ENCODE assay signal across 7 cellular contexts in genomic region chr3:139111392-139112229, GRCh38.
DNase-seq lines count a peak whose midpoint lies in the region; ATAC-seq, FAIRE-seq and TF ChIP-seq lines count a peak whose summit lies in the region.

No MANE protein-coding gene starts in this region.

- H3K4me1 Mint-ChIP-seq in naive thymus-derived CD8-positive, alpha-beta T cell = peaks cover 0 to 10% (median 7%) of the 10 kb centered on the region in 4 donors

- ATAC-seq in HG03342 (IDR thresholded peaks at IDR 0.05; ENCODE audit: unreplicated experiment) = peak; percentile 58
- ATAC-seq in naive thymus-derived CD8-positive, alpha-beta T cell = peak; percentile 59 to 70

- no peak overlapping the region for H3K27ac ChIP-seq in substantia nigra (ENCODE audit: low read depth, low read length, poor library complexity, severe bottlenecking)

- peaks cover 12% of the 10 kb centered on the region for H3K27me3 ChIP-seq in NT2/D1 (ENCODE audit: insufficient read depth, insufficient read length)

- H3K27ac Mint-ChIP-seq in naive thymus-derived CD8-positive, alpha-beta T cell = no peak overlapping the region

- H3K9me3 ChIP-seq in NT2/D1 (ENCODE audit: insufficient read depth, low read length) = no peaks in the 10 kb centered on the region

- no peak overlapping the region for H3K4me3 Mint-ChIP-seq in naive thymus-derived CD8-positive, alpha-beta T cell

- no peaks in the 10 kb centered on the region for H3K36me3 ChIP-seq in NT2/D1 (ENCODE audit: insufficient read depth, insufficient read length, low read length)

- FAIRE-seq in GM12892 (lab: Jason Lieb, UNC) = peak; percentile 84

- POLR2A ChIA-PET in naive thymus-derived CD8-positive, alpha-beta T cell (lab: Charles Lee) = no interaction called here

- H3K4me3 ChIP-seq in NT2/D1 (ENCODE audit: insufficient read length, low read depth) = no peak overlapping the region

- no peaks in the 10 kb centered on the region for H3K9me3 Mint-ChIP-seq in naive thymus-derived CD8-positive, alpha-beta T cell

- no peak for TF ChIP-seq POLR2A in GM12892 (IDR thresholded peaks at IDR 0.05; ENCODE audit: low read depth, low read length)

- no peak overlapping the region for H3K9ac ChIP-seq in NT2/D1 (ENCODE audit: insufficient read length, low read depth)

- H3K4me1 ChIP-seq in NT2/D1 (ENCODE audit: insufficient read depth, insufficient read length) = peaks cover 2% of the 10 kb centered on the region

- no peaks in the 10 kb centered on the region for H3K36me3 Mint-ChIP-seq in naive thymus-derived CD8-positive, alpha-beta T cell

- DNase-seq in GM12892 (ENCODE audit: insufficient read length) (peak; percentile 45), NT2/D1 (ENCODE audit: low read depth, low spot score) (peak; percentile 33), fibroblast of gingiva (ENCODE audit: low read depth) (peak; percentile 42), substantia nigra (lab: John Stamatoyannopoulos, UW) (peak in 42 of 49 donors; percentile 7 to 77 (median 49))
- DNase-seq in activated T-cell treated with anti-CD3 and anti-CD28 coated beads, Interleukin-2, amount 50 U/mL, for 1 hour = peak; percentile 41
- peak in 9 of 10 donors; percentile 20 to 69 (median 40) for DNase-seq in naive thymus-derived CD8-positive, alpha-beta T cell

- H3K27me3 Mint-ChIP-seq in naive thymus-derived CD8-positive, alpha-beta T cell = peaks cover 2 to 42% (median 25%) of the 10 kb centered on the region in 5 donors
